1 cellular context compared by ENCODE assay signal in the genomic region with DNA sequence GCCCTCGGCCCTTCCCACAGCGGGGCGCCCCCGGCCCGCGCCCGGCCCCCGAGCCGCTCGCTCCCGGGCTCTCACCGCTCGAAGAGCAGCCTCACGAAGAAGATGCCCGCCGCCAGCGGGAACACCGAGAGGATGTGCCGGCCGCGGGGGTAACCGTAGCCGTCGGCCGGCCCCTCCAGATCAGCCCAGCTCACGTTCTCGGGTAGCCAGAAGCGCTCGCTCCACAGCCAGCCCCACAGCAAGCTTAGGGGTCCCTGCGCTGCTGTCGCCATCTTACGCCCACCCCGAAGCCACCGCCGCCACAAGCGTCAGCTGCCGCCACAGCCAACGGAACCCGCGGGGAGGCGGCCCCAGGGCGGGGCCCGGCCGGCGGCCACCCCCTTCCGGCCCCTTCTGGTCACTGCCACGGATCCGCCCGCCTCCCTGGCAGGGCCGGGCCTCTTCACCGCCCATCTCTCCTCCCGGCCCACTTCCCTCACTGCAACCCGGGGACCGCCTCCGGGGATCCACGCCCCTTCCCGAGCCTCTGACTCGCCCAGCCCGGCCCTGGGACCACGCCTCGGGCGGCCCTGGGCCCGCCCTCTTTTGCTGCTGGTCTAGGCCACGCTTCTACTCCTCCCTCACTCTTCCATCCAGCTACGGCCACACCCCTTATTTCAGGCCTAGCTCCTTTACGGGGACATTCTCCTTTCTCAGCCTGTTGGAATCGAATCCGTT.
TF ChIP-seq lines count a peak whose summit lies in the region.

A gene with protein sequence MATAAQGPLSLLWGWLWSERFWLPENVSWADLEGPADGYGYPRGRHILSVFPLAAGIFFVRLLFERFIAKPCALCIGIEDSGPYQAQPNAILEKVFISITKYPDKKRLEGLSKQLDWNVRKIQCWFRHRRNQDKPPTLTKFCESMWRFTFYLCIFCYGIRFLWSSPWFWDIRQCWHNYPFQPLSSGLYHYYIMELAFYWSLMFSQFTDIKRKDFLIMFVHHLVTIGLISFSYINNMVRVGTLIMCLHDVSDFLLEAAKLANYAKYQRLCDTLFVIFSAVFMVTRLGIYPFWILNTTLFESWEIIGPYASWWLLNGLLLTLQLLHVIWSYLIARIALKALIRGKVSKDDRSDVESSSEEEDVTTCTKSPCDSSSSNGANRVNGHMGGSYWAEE (minus strand): TSS at position 344 of the 717 bp plus-strand sequence. CDS start 72 bp downstream, at position 272.

TF ChIP-seq in HepG2, 621 proteins besides CTCF, POLR2A, EP300 and RAD21 (continued from another document and continues in another):
- no peak for TF ChIP-seq ZNF766 (CRISPR knock-in tag; IDR thresholded peaks at IDR 0.05; ENCODE audit: borderline replicate concordance)
- no peak; the same call in 1 of the 2 replicates for TF ChIP-seq ZNF317 (CRISPR knock-in tag; IDR thresholded peaks at IDR 0.05)
- TF ChIP-seq, protein P1, sequence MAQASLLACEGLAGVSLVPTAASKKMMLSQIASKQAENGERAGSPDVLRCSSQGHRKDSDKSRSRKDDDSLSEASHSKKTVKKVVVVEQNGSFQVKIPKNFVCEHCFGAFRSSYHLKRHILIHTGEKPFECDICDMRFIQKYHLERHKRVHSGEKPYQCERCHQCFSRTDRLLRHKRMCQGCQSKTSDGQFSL (CRISPR knock-in tag; IDR thresholded peaks at IDR 0.05): no peak
- TF ChIP-seq MTF1 (CRISPR knock-in tag; IDR thresholded peaks at IDR 0.05): no peak
- TF ChIP-seq ZNF724P (CRISPR knock-in tag; IDR thresholded peaks at IDR 0.05; ENCODE audit: borderline replicate concordance): no peak
- TF ChIP-seq PRMT3 (CRISPR knock-in tag; IDR thresholded peaks at IDR 0.05; ENCODE audit: borderline replicate concordance, low read depth): no peak
- TF ChIP-seq, protein P2, sequence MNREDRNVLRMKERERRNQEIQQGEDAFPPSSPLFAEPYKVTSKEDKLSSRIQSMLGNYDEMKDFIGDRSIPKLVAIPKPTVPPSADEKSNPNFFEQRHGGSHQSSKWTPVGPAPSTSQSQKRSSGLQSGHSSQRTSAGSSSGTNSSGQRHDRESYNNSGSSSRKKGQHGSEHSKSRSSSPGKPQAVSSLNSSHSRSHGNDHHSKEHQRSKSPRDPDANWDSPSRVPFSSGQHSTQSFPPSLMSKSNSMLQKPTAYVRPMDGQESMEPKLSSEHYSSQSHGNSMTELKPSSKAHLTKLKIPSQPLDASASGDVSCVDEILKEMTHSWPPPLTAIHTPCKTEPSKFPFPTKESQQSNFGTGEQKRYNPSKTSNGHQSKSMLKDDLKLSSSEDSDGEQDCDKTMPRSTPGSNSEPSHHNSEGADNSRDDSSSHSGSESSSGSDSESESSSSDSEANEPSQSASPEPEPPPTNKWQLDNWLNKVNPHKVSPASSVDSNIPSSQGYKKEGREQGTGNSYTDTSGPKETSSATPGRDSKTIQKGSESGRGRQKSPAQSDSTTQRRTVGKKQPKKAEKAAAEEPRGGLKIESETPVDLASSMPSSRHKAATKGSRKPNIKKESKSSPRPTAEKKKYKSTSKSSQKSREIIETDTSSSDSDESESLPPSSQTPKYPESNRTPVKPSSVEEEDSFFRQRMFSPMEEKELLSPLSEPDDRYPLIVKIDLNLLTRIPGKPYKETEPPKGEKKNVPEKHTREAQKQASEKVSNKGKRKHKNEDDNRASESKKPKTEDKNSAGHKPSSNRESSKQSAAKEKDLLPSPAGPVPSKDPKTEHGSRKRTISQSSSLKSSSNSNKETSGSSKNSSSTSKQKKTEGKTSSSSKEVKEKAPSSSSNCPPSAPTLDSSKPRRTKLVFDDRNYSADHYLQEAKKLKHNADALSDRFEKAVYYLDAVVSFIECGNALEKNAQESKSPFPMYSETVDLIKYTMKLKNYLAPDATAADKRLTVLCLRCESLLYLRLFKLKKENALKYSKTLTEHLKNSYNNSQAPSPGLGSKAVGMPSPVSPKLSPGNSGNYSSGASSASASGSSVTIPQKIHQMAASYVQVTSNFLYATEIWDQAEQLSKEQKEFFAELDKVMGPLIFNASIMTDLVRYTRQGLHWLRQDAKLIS (CRISPR knock-in tag; IDR thresholded peaks at IDR 0.05): no peak
- TF ChIP-seq, protein P3, sequence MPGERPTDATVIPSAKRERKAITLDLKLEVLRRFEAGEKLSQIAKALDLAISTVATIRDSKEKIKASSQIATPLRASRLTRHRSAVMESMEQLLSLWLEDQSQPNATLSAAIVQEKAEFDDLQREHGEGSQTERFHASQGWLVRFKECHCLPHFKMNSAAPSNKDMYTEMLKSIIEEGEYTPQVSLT (CRISPR knock-in tag; IDR thresholded peaks at IDR 0.05; ENCODE audit: borderline replicate concordance, low read depth): no peak
- TF ChIP-seq, protein P4, sequence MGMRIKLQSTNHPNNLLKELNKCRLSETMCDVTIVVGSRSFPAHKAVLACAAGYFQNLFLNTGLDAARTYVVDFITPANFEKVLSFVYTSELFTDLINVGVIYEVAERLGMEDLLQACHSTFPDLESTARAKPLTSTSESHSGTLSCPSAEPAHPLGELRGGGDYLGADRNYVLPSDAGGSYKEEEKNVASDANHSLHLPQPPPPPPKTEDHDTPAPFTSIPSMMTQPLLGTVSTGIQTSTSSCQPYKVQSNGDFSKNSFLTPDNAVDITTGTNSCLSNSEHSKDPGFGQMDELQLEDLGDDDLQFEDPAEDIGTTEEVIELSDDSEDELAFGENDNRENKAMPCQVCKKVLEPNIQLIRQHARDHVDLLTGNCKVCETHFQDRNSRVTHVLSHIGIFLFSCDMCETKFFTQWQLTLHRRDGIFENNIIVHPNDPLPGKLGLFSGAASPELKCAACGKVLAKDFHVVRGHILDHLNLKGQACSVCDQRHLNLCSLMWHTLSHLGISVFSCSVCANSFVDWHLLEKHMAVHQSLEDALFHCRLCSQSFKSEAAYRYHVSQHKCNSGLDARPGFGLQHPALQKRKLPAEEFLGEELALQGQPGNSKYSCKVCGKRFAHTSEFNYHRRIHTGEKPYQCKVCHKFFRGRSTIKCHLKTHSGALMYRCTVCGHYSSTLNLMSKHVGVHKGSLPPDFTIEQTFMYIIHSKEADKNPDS (CRISPR knock-in tag; IDR thresholded peaks at IDR 0.05): no peak
- no peak for TF ChIP-seq NFE2L1 (CRISPR knock-in tag; IDR thresholded peaks at IDR 0.05; ENCODE audit: borderline replicate concordance)
- TF ChIP-seq, protein P5, sequence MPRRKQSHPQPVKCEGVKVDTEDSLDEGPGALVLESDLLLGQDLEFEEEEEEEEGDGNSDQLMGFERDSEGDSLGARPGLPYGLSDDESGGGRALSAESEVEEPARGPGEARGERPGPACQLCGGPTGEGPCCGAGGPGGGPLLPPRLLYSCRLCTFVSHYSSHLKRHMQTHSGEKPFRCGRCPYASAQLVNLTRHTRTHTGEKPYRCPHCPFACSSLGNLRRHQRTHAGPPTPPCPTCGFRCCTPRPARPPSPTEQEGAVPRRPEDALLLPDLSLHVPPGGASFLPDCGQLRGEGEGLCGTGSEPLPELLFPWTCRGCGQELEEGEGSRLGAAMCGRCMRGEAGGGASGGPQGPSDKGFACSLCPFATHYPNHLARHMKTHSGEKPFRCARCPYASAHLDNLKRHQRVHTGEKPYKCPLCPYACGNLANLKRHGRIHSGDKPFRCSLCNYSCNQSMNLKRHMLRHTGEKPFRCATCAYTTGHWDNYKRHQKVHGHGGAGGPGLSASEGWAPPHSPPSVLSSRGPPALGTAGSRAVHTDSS (CRISPR knock-in tag; conservative IDR thresholded peaks at IDR 0.05): no peak
- TF ChIP-seq XBP1 (CRISPR knock-in tag; IDR thresholded peaks at IDR 0.05): no peak
- no peak for TF ChIP-seq HMG20A (CRISPR knock-in tag; IDR thresholded peaks at IDR 0.05; ENCODE audit: borderline replicate concordance)
- TF ChIP-seq, protein P6, sequence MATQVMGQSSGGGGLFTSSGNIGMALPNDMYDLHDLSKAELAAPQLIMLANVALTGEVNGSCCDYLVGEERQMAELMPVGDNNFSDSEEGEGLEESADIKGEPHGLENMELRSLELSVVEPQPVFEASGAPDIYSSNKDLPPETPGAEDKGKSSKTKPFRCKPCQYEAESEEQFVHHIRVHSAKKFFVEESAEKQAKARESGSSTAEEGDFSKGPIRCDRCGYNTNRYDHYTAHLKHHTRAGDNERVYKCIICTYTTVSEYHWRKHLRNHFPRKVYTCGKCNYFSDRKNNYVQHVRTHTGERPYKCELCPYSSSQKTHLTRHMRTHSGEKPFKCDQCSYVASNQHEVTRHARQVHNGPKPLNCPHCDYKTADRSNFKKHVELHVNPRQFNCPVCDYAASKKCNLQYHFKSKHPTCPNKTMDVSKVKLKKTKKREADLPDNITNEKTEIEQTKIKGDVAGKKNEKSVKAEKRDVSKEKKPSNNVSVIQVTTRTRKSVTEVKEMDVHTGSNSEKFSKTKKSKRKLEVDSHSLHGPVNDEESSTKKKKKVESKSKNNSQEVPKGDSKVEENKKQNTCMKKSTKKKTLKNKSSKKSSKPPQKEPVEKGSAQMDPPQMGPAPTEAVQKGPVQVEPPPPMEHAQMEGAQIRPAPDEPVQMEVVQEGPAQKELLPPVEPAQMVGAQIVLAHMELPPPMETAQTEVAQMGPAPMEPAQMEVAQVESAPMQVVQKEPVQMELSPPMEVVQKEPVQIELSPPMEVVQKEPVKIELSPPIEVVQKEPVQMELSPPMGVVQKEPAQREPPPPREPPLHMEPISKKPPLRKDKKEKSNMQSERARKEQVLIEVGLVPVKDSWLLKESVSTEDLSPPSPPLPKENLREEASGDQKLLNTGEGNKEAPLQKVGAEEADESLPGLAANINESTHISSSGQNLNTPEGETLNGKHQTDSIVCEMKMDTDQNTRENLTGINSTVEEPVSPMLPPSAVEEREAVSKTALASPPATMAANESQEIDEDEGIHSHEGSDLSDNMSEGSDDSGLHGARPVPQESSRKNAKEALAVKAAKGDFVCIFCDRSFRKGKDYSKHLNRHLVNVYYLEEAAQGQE (IDR thresholded peaks at IDR 0.05; ENCODE audit: borderline replicate concordance in 1 of 2, low read depth in 1 of 2, low read length in 2 of 2): no peak; a peak in 1 of 4 replicates
- TF ChIP-seq, protein P7, sequence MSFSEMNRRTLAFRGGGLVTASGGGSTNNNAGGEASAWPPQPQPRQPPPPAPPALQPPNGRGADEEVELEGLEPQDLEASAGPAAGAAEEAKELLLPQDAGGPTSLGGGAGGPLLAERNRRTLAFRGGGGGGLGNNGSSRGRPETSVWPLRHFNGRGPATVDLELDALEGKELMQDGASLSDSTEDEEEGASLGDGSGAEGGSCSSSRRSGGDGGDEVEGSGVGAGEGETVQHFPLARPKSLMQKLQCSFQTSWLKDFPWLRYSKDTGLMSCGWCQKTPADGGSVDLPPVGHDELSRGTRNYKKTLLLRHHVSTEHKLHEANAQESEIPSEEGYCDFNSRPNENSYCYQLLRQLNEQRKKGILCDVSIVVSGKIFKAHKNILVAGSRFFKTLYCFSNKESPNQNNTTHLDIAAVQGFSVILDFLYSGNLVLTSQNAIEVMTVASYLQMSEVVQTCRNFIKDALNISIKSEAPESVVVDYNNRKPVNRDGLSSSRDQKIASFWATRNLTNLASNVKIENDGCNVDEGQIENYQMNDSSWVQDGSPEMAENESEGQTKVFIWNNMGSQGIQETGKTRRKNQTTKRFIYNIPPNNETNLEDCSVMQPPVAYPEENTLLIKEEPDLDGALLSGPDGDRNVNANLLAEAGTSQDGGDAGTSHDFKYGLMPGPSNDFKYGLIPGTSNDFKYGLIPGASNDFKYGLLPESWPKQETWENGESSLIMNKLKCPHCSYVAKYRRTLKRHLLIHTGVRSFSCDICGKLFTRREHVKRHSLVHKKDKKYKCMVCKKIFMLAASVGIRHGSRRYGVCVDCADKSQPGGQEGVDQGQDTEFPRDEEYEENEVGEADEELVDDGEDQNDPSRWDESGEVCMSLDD (CRISPR knock-in tag; IDR thresholded peaks at IDR 0.05; ENCODE audit: borderline replicate concordance): peak; percentile 56; the same call in 1 of the 2 replicates
- no peak for TF ChIP-seq KDM6A (CRISPR knock-in tag; IDR thresholded peaks at IDR 0.05; ENCODE audit: low read depth)
- no peak for TF ChIP-seq TP53 (CRISPR knock-in tag; conservative IDR thresholded peaks at IDR 0.05)
- peak; percentile 92; the same call in 2 of the 3 replicates for TF ChIP-seq MXI1 (IDR thresholded peaks at IDR 0.05; ENCODE audit: borderline replicate concordance, low read depth, low read length)
- TF ChIP-seq, protein P8, sequence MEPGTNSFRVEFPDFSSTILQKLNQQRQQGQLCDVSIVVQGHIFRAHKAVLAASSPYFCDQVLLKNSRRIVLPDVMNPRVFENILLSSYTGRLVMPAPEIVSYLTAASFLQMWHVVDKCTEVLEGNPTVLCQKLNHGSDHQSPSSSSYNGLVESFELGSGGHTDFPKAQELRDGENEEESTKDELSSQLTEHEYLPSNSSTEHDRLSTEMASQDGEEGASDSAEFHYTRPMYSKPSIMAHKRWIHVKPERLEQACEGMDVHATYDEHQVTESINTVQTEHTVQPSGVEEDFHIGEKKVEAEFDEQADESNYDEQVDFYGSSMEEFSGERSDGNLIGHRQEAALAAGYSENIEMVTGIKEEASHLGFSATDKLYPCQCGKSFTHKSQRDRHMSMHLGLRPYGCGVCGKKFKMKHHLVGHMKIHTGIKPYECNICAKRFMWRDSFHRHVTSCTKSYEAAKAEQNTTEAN (CRISPR knock-in tag; conservative IDR thresholded peaks at IDR 0.05): no peak; the same call in 1 of the 2 replicates
- no peak for TF ChIP-seq NCOA5 (CRISPR knock-in tag; IDR thresholded peaks at IDR 0.05)
- no peak for TF ChIP-seq MAFF (IDR thresholded peaks at IDR 0.05; ENCODE audit: low read depth, low read length)
- TF ChIP-seq HNF4A (CRISPR knock-in tag; IDR thresholded peaks at IDR 0.05): no peak
- TF ChIP-seq, protein P9, sequence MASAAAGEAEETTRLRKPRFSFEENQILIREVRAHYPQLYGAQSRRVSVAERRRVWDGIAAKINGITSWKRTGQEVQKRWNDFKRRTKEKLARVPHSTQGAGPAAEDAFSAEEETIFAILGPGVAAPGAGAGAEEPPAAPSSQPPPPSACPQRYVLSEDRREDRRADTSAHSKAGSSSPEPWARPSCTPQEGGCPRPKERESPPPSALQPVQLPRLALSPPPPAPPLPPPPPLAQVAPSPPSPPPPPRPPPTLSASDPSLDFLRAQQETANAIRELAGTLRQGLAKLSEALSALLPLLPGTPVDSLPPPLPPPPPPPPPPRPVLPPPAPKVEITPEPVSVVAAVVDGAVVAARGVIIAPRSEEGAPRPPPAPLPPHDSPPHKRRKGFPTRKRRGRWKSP (CRISPR knock-in tag; IDR thresholded peaks at IDR 0.05): no peak
- TF ChIP-seq, protein P10, sequence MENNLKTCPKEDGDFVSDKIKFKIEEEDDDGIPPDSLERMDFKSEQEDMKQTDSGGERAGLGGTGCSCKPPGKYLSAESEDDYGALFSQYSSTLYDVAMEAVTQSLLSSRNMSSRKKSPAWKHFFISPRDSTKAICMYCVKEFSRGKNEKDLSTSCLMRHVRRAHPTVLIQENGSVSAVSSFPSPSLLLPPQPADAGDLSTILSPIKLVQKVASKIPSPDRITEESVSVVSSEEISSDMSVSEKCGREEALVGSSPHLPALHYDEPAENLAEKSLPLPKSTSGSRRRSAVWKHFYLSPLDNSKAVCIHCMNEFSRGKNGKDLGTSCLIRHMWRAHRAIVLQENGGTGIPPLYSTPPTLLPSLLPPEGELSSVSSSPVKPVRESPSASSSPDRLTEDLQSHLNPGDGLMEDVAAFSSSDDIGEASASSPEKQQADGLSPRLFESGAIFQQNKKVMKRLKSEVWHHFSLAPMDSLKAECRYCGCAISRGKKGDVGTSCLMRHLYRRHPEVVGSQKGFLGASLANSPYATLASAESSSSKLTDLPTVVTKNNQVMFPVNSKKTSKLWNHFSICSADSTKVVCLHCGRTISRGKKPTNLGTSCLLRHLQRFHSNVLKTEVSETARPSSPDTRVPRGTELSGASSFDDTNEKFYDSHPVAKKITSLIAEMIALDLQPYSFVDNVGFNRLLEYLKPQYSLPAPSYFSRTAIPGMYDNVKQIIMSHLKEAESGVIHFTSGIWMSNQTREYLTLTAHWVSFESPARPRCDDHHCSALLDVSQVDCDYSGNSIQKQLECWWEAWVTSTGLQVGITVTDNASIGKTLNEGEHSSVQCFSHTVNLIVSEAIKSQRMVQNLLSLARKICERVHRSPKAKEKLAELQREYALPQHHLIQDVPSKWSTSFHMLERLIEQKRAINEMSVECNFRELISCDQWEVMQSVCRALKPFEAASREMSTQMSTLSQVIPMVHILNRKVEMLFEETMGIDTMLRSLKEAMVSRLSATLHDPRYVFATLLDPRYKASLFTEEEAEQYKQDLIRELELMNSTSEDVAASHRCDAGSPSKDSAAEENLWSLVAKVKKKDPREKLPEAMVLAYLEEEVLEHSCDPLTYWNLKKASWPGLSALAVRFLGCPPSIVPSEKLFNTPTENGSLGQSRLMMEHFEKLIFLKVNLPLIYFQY (CRISPR knock-in tag; IDR thresholded peaks at IDR 0.05; ENCODE audit: borderline replicate concordance): peak; percentile 82
